In genomic region chr2:96265840-96266569, GRCh38 we compare ENCODE assay signal across 1 cellular context.
A peak's percentile ranks its signal among the peaks of the same experiment; 100 is the strongest.
TF ChIP-seq lines count a peak whose summit lies in the region.

Gene CIAO1, plus strand, starts transcription at chr2:96266225. Its CDS starts 126 bp downstream, at chr2:96266351.
Gene TMEM127, minus strand, starts transcription at chr2:96265997. Its CDS starts 616 bp downstream, at chr2:96265381.

TF ChIP-seq in HepG2, 621 proteins besides CTCF, POLR2A, EP300 and RAD21 (continued from another document and continues in another):
- peak; percentile 88 for TF ChIP-seq ZNF407 (CRISPR knock-in tag; IDR thresholded peaks at IDR 0.05; ENCODE audit: not compliant biosample characterization)
- TF ChIP-seq ZNF382 (CRISPR knock-in tag; IDR thresholded peaks at IDR 0.05; ENCODE audit: borderline replicate concordance), result no peak
- peak; percentile 75; the same call in 1 of the 2 replicates for TF ChIP-seq HES4 (CRISPR knock-in tag; IDR thresholded peaks at IDR 0.05; ENCODE audit: borderline replicate concordance)
- 0 out of 2 replicates have a peak, but pooled peaks have one; percentile 3 for TF ChIP-seq AHDC1 (CRISPR knock-in tag; IDR thresholded peaks at IDR 0.05; ENCODE audit: borderline replicate concordance)
- peak; percentile 73; the same call in 1 of the 2 replicates for TF ChIP-seq ZNF607 (CRISPR knock-in tag; IDR thresholded peaks at IDR 0.05; ENCODE audit: borderline replicate concordance)
- no peak for TF ChIP-seq ZNF672 (CRISPR knock-in tag; IDR thresholded peaks at IDR 0.05)
- TF ChIP-seq ATF1 (CRISPR knock-in tag; IDR thresholded peaks at IDR 0.05), result peak; percentile 88
- TF ChIP-seq FOXK2 (IDR thresholded peaks at IDR 0.05), result no peak
- TF ChIP-seq XBP1 (CRISPR knock-in tag; IDR thresholded peaks at IDR 0.05), result no peak
- no peak for TF ChIP-seq ZBTB1 (CRISPR knock-in tag; IDR thresholded peaks at IDR 0.05; ENCODE audit: borderline replicate concordance)
- no peak for TF ChIP-seq CEBPZ (IDR thresholded peaks at IDR 0.05; ENCODE audit: low read length)
- TF ChIP-seq RBFOX2 (IDR thresholded peaks at IDR 0.05; ENCODE audit: low read depth, low read length), result peak; percentile 99
- no peak; the same call in 1 of the 2 replicates for TF ChIP-seq TEAD2 (CRISPR knock-in tag; IDR thresholded peaks at IDR 0.05)
- TF ChIP-seq ATF5 (CRISPR knock-in tag; IDR thresholded peaks at IDR 0.05; ENCODE audit: low read depth), result 0 out of 2 replicates have a peak, but pooled peaks have one; percentile 72
- peak; percentile 71; the same call in 1 of the 2 replicates for TF ChIP-seq DMTF1 (CRISPR knock-in tag; IDR thresholded peaks at IDR 0.05)
- TF ChIP-seq NR2F1 (CRISPR knock-in tag; IDR thresholded peaks at IDR 0.05), result no peak; a peak in 3 of 4 replicates
- TF ChIP-seq IKZF5 (CRISPR knock-in tag; IDR thresholded peaks at IDR 0.05), result peak; percentile 92
- no peak for TF ChIP-seq ETS1 (CRISPR knock-in tag; IDR thresholded peaks at IDR 0.05)
- TF ChIP-seq TBL1XR1 (IDR thresholded peaks at IDR 0.05; ENCODE audit: borderline replicate concordance, low read length, partially characterized antibody), result no peak
- TF ChIP-seq ZNF484 (CRISPR knock-in tag; IDR thresholded peaks at IDR 0.05; ENCODE audit: borderline replicate concordance, low read depth), result 0 out of 2 replicates have a peak, but pooled peaks have one; percentile 82
- peak; percentile 83 for TF ChIP-seq HNRNPK (IDR thresholded peaks at IDR 0.05; ENCODE audit: low read depth, low read length, poor library complexity, severe bottlenecking)
- TF ChIP-seq SMAD1 (CRISPR knock-in tag; IDR thresholded peaks at IDR 0.05; ENCODE audit: borderline replicate concordance, low read depth), result peak; percentile 96; the same call in 1 of the 2 replicates
- TF ChIP-seq MXD4 (CRISPR knock-in tag; IDR thresholded peaks at IDR 0.05), result peak; percentile 90
- TF ChIP-seq ZNF557 (CRISPR knock-in tag; IDR thresholded peaks at IDR 0.05), result no peak
- TF ChIP-seq IRF9 (CRISPR knock-in tag; IDR thresholded peaks at IDR 0.05; ENCODE audit: borderline replicate concordance), result peak; percentile 96
- no peak for TF ChIP-seq HNF4G (IDR thresholded peaks at IDR 0.05; ENCODE audit: borderline replicate concordance, low read depth, low read length)
- peak; percentile 81 for TF ChIP-seq HNF4G (CRISPR knock-in tag; IDR thresholded peaks at IDR 0.05; ENCODE audit: borderline replicate concordance, low read depth)
- TF ChIP-seq SNAPC2 (CRISPR knock-in tag; IDR thresholded peaks at IDR 0.05), result 0 out of 2 replicates have a peak, but pooled peaks have one; percentile 11
- TF ChIP-seq ZNF713 (CRISPR knock-in tag; IDR thresholded peaks at IDR 0.05), result peak; percentile 12; the same call in 1 of the 2 replicates
- TF ChIP-seq MIXL1 (CRISPR knock-in tag; IDR thresholded peaks at IDR 0.05), result peak; percentile 6; the same call in 1 of the 2 replicates
